In the genomic region with DNA sequence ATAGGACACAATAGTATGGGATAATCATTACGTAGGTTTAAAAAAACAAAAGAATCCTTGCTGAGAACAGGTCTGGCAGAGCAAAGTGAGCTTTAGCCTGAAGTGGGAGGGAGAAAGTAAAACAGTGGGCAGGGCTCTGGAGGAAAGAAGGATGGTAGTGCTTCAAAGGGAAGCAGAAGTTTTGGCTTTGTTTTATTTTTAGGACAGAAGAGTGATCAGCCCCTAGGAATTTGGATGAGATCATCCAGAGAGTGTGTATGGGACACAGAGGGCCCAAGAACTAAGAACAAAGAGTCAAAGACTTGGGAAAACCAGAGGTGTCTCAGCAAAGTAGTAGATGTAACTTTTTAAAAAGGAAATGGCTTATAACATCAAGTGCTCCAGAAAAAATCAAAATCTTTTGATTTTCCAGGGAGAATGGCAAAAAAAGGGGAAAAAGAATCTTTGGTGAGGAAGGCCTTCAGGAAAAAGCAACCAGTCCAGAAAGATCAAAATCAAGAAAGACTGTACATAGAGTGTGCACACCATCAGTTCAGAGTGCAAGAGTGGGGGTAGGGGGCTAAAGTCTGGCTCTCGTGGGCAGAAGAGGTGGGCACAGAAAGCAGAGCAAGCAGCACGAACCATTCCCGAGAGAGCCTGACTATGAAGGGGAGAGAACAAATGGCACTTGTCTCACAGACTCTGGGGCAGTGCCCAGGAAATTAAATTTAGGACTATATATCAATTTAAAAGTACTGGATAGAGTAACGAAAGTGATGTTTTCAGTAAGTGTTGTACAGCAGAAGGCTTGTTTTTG, we compare ENCODE assay signal across 8 cellular contexts. TPM values are rescaled to one million over a fixed set of nuclear protein-coding genes. Genes with fewer than 3 reads are reported as not detected.
A peak's percentile ranks its signal among the peaks of the same experiment; 100 is the strongest.
DNase-seq lines count a peak whose midpoint lies in the region; ATAC-seq, FAIRE-seq and TF ChIP-seq lines count a peak whose summit lies in the region.

No MANE protein-coding gene starts in this region.

- CTCF ChIA-PET in CD8-positive, alpha-beta memory T cell (lab: Charles Lee) = interaction anchor here (1.2 kb wide), 1 partner anchor 66 kb away, joined by 3 read pairs; no protein-coding TSS in a partner anchor

- WGBS in pancreas, 2 donors = 46 to 52% methylated on average over 5 of the region's 5 CpGs

- H3K9me3 ChIP-seq in CD8-positive, alpha-beta memory T cell (ENCODE audit: low read length) = no peaks in the 10 kb centered on the region
- H3K9me3 ChIP-seq in SJCRH30 (replicated peaks) = no peaks in the 10 kb centered on the region
- no peaks in the 10 kb centered on the region for H3K9me3 ChIP-seq in pancreas
- no peaks in the 10 kb centered on the region for H3K9me3 ChIP-seq in WERI-Rb-1 (ENCODE audit: severe bottlenecking)

- peak overlapping the region in 7 of 8 donors; percentile 17 to 76 (median 48) for H3K27ac Mint-ChIP-seq in CD8-positive, alpha-beta memory T cell

- no peak overlapping the region for H3K4me3 ChIP-seq in CD8-positive, alpha-beta memory T cell (ENCODE audit: low read length)
- H3K4me3 ChIP-seq in SJCRH30 (no peak overlapping the region), fibroblast of villous mesenchyme (ENCODE audit: low read depth, low read length) (no peak overlapping the region), pancreas (no peak overlapping the region), WERI-Rb-1 (ENCODE audit: low read depth, low read length) (no peak overlapping the region)

- no peak for DNase-seq in CD8-positive, alpha-beta memory T cell
- DNase-seq in SJCRH30 (peak; percentile 61 to 78), fibroblast of villous mesenchyme (ENCODE audit: low read depth) (peak; percentile 76), pancreas (no peak), WERI-Rb-1 (no peak), SIG-M5 treated with dmso at 0.1 percent for 504 hours (lab: John Stamatoyannopoulos, UW; ENCODE audit: unreplicated experiment) (no peak), NCI-H748 treated with DMSO at 0.1 percent for 48 hours (lab: John Stamatoyannopoulos, UW) (no peak)

- peak; percentile 73 for FAIRE-seq in pancreas (lab: Jason Lieb, UNC)

- intact Hi-C loops in pancreas (cut with DNase I) = no loop called here

- POLR2A ChIA-PET in CD8-positive, alpha-beta memory T cell (lab: Charles Lee) = no interaction called here

- H3K27me3 Mint-ChIP-seq in CD8-positive, alpha-beta memory T cell = no peaks in the 10 kb centered on the region

- peak overlapping the region; percentile 3 for H3K27ac ChIP-seq in CD8-positive, alpha-beta memory T cell (ENCODE audit: low read depth, low read length)
- peak overlapping the region; percentile 89 for H3K27ac ChIP-seq in SJCRH30
- peak overlapping the region in 2 of 4 donors; percentile 53 to 59 for H3K27ac ChIP-seq in pancreas
- H3K27ac ChIP-seq in WERI-Rb-1 = no peak overlapping the region

- no peak for TF ChIP-seq CTCF in fibroblast of villous mesenchyme (IDR thresholded peaks at IDR 0.05; ENCODE audit: insufficient read depth, low read depth, low read length)
- TF ChIP-seq CTCF in pancreas (IDR thresholded peaks at IDR 0.05) = no peak
- TF ChIP-seq CTCF in WERI-Rb-1 (IDR thresholded peaks at IDR 0.05; ENCODE audit: low read depth, low read length) = no peak

- no peaks in the 10 kb centered on the region for H3K27me3 ChIP-seq in CD8-positive, alpha-beta memory T cell (ENCODE audit: insufficient read depth, low read length, poor library complexity, severe bottlenecking)
- H3K27me3 ChIP-seq in SJCRH30 (no peaks in the 10 kb centered on the region), pancreas (no peaks in the 10 kb centered on the region), WERI-Rb-1 (ENCODE audit: insufficient read depth, low read depth, severe bottlenecking) (no peaks in the 10 kb centered on the region)

- H3K36me3 Mint-ChIP-seq in CD8-positive, alpha-beta memory T cell = peaks cover 0 to 5% (median 1%) of the 10 kb centered on the region in 3 donors

- H3K36me3 ChIP-seq in CD8-positive, alpha-beta memory T cell (ENCODE audit: insufficient read depth, low read length) = no peaks in the 10 kb centered on the region
- no peaks in the 10 kb centered on the region; the same call in 1 of the 2 replicates for H3K36me3 ChIP-seq in SJCRH30
- H3K36me3 ChIP-seq in pancreas = no peaks in the 10 kb centered on the region
- no peaks in the 10 kb centered on the region; the same call in 1 of the 2 replicates for H3K36me3 ChIP-seq in WERI-Rb-1

- peak; percentile 29 to 83 (median 74) for ATAC-seq in pancreas
- ATAC-seq in HG02678 (IDR thresholded peaks at IDR 0.05; ENCODE audit: unreplicated experiment) = no peak

- peak overlapping the region in 2 of 7 donors; percentile 10 to 12 for H3K4me3 Mint-ChIP-seq in CD8-positive, alpha-beta memory T cell

- H3K9me3 Mint-ChIP-seq in CD8-positive, alpha-beta memory T cell = no peaks in the 10 kb centered on the region

- peaks cover 55 to 74% (median 73%) of the 10 kb centered on the region in 3 donors for H3K4me1 Mint-ChIP-seq in CD8-positive, alpha-beta memory T cell

- H3K4me1 ChIP-seq in CD8-positive, alpha-beta memory T cell (ENCODE audit: insufficient read depth, low read length) = peaks cover 35% of the 10 kb centered on the region
- peaks cover 23% of the 10 kb centered on the region for H3K4me1 ChIP-seq in SJCRH30
- peaks cover 4 to 27% (median 10%) of the 10 kb centered on the region in 3 donors for H3K4me1 ChIP-seq in pancreas

RNA-seq across cellular contexts. Expression of a gene that starts 30.1 kb away (rescaled TPM):
- 100 to 1,000 TPM; 132 to 134 TPM for total RNA-seq in CD8-positive, alpha-beta memory T cell
- polyA plus RNA-seq in CD8-positive, alpha-beta memory T cell = 103 TPM
- total RNA-seq in SJCRH30 (2014; rRNA removed; shearing (Covaris generic)) = 97.9 and 98.8 TPM in 2 replicates
- total RNA-seq in fibroblast of villous mesenchyme = 38.7 and 51.8 TPM in 2 replicates
- total RNA-seq in pancreas = 10 to 100 TPM; 50.6 to 85.7 (median 69.7) TPM
- 10 to 100 TPM in 1 of 2 donors, 1 to 10 TPM in 1; 7.0 to 10.9 TPM for polyA plus RNA-seq in pancreas

Comparison
In these comparisons a context has a peak if more than half of its experiments do, and no peak if none do; other contexts are left out.
1. DNase-seq: peak in SJCRH30 (2 of 2) and fibroblast of villous mesenchyme (single experiment); none in CD8-positive, alpha-beta memory T cell (0 of 5), pancreas (0 of 6), WERI-Rb-1 (single experiment), SIG-M5 treated with dmso at 0.1 percent for 504 hours (single experiment) and NCI-H748 treated with DMSO at 0.1 percent for 48 hours (single experiment).